ENCODE assay signal across 8 cellular contexts in genomic region chr3:100492059-100492809, GRCh38. TPM values are rescaled to one million over a fixed set of nuclear protein-coding genes. Genes with fewer than 3 reads are reported as not detected.
DNase-seq lines count a peak whose midpoint lies in the region; ATAC-seq and TF ChIP-seq lines count a peak whose summit lies in the region.

Gene TMEM45A (plus strand): TSS chr3:100492619. CDS start chr3:100555212, 62,593 bp downstream.

- peaks cover 2% of the 10 kb centered on the region for H3K4me1 ChIP-seq in effector memory CD4-positive, alpha-beta T cell (ENCODE audit: control insufficient read depth, insufficient read depth, low read length, poor library complexity, severe bottlenecking)

- intact Hi-C loops in CD14-positive monocyte (cut with micrococcal nuclease), result no loop called here

- peak within 1 kb of the TSS in 2 of 7 donors; percentile 21 to 66 for H3K27ac Mint-ChIP-seq in CD14-positive monocyte

- ATAC-seq in GM19397 (IDR thresholded peaks at IDR 0.05; ENCODE audit: unreplicated experiment), result peak; percentile 100
- ATAC-seq in HG03558 (IDR thresholded peaks at IDR 0.05; ENCODE audit: extremely low read depth, unreplicated experiment), result peak; percentile 95

- no peaks in the 10 kb centered on the region for H3K36me3 ChIP-seq in effector memory CD4-positive, alpha-beta T cell (ENCODE audit: control insufficient read depth, insufficient read depth, low read length)

- peak within 1 kb of the TSS; percentile 61 for H3K4me3 ChIP-seq in effector memory CD4-positive, alpha-beta T cell (ENCODE audit: insufficient read depth, low read depth, low read length, poor library complexity, severe bottlenecking)

- peaks cover 31% of the 10 kb centered on the region for H3K4me1 Mint-ChIP-seq in CD14-positive monocyte

- DNase-seq in CD14-positive monocyte (ENCODE audit: low spot score) (peak; percentile 87), NCI-H748 treated with DMSO at 0.1 percent for 48 hours (lab: John Stamatoyannopoulos, UW) (peak; percentile 70), medulla oblongata (ENCODE audit: extremely low spot score) (peak; percentile 96)
- peak; percentile 11 to 62 for DNase-seq in activated CD8-positive, alpha-beta memory T cell treated with anti-CD3 and anti-CD28 coated beads for 1 hour (ENCODE audit: extremely low read depth in 1 of 2, low read depth in 1 of 2)
- DNase-seq in effector memory CD4-positive, alpha-beta T cell, result peak; percentile 44 to 73 (median 66)
- peak; percentile 16 to 66 (median 65) for DNase-seq in stimulated activated CD4-positive, alpha-beta T cell treated with anti-CD3 and anti-CD28 coated beads, TNF-alpha, amount 100 ng/mL, for 4 hours (ENCODE audit: low read depth in 3 of 3)

- no peaks in the 10 kb centered on the region for H3K36me3 Mint-ChIP-seq in CD14-positive monocyte

- H3K4me3 Mint-ChIP-seq in CD14-positive monocyte, result peak within 1 kb of the TSS; percentile 85 to 91

- no peak for TF ChIP-seq CTCF in CD14-positive monocyte (IDR thresholded peaks at IDR 0.05)

- no peaks in the 10 kb centered on the region for H3K27me3 ChIP-seq in effector memory CD4-positive, alpha-beta T cell (replicated peaks; ENCODE audit: control insufficient read depth, insufficient read depth, low read length, poor library complexity, severe bottlenecking)

- H3K27me3 Mint-ChIP-seq in CD14-positive monocyte (ENCODE audit: low read depth in 3 of 3), result peaks cover 1 to 20% (median 16%) of the 10 kb centered on the region in 3 donors

- no peaks in the 10 kb centered on the region for H3K9me3 ChIP-seq in effector memory CD4-positive, alpha-beta T cell (ENCODE audit: control insufficient read depth, low read length)

- no peak within 1 kb of the TSS for H3K27ac ChIP-seq in effector memory CD4-positive, alpha-beta T cell (ENCODE audit: insufficient read depth, low read length, poor library complexity, severe bottlenecking)

- H3K9me3 Mint-ChIP-seq in CD14-positive monocyte, result peaks cover 0 to 3% (median 0%) of the 10 kb centered on the region in 7 donors

RNA-seq across cellular contexts. Expression of gene TMEM45A, which starts in this region (rescaled TPM):
- polyA plus RNA-seq in CD14-positive monocyte, result 1 to 10 TPM in 1 of 2 donors, under 1 TPM in 1; 0.97 to 1.5 TPM

Comparison
In these comparisons a context has a peak if more than half of its experiments do, and no peak if none do; other contexts are left out.
1. DNase-seq: peak in every context shown above with its lines; median percentile 96 in medulla oblongata; 87 in CD14-positive monocyte; 70 in NCI-H748 treated with DMSO at 0.1 percent for 48 hours; 66 in effector memory CD4-positive, alpha-beta T cell; 65 in stimulated activated CD4-positive, alpha-beta T cell treated with anti-CD3 and anti-CD28 coated beads, TNF-alpha, amount 100 ng/mL, for 4 hours; 36 in activated CD8-positive, alpha-beta memory T cell treated with anti-CD3 and anti-CD28 coated beads for 1 hour.